7 cellular contexts compared by ENCODE assay signal in the genomic region with DNA sequence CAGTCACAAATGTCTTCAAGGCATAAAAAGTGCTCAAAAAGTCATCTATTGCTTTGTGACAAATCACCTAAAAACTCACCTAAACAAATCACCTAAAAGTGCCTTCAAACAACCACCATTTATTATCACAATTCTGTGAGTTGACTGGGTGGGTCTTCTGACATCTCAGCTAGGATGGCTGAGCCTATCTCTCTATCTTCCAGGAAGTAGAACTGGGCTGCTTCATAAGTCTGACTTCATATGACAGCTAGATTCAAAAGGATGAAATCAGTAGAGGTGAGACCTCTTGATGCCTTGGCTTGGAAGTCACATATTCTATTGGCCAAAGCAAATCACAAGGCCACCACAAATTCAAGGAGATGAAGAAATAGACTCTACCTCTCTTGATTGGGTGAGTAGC.
"Had no signal": no experiment of that assay in that cellular context is flagged by ENCODE, and none has a peak within 500 bp of the region (broad histone marks: within the 10 kb centered on the region; RNA-seq: fewer than 3 reads in every experiment).

No MANE protein-coding gene starts in this region.

- H3K27me3 Mint-ChIP-seq: IgD-negative memory B cell had no signal

- H3K36me3 Mint-ChIP-seq: IgD-negative memory B cell had no signal

- H3K36me3 ChIP-seq: HAP-1 had no signal

- H3K4me3 Mint-ChIP-seq: HFFc6, IgD-negative memory B cell had no signal

- H2AFZ ChIP-seq: GM23248 had no signal

- H3K27ac Mint-ChIP-seq: HFFc6, IgD-negative memory B cell had no signal

- H3K4me3 ChIP-seq: GM23248, HAP-1 had no signal

- DNase-seq: GM23248, GOT3, H7, HFFc6 had no signal

- H3K9me3 ChIP-seq: HAP-1 had no signal

- H3K9ac ChIP-seq: GM23248 had no signal

- H3K27ac ChIP-seq: GM23248 had no signal

- H3K9me3 Mint-ChIP-seq: HFFc6 had no signal

- H3K4me1 ChIP-seq: HAP-1 had no signal

- ATAC-seq: HCT116 had no signal
